11 cellular contexts compared by ENCODE assay signal in genomic region chr11:87281496-87281895, GRCh38.
DNase-seq lines count a peak whose midpoint lies in the region; ATAC-seq, FAIRE-seq and TF ChIP-seq lines count a peak whose summit lies in the region.
"Had no signal": no experiment of that assay in that cellular context is flagged by ENCODE, and none has a peak within 500 bp of the region (broad histone marks: within the 10 kb centered on the region; RNA-seq: fewer than 3 reads in every experiment).

No MANE protein-coding gene starts in this region.

- no peak overlapping the region for H3K9ac ChIP-seq in Karpas-422 (ENCODE audit: low read length)
- no peak overlapping the region for H3K9ac ChIP-seq in kidney (ENCODE audit: low read length in 2 of 2)

- H3K79me2 ChIP-seq in Karpas-422 (ENCODE audit: low read length): peaks cover 50% of the 10 kb centered on the region

- H3K4me1 ChIP-seq in A549 (peaks cover 8% of the 10 kb centered on the region; the same call in 2 of the 3 replicates), Karpas-422 (ENCODE audit: low read length) (peaks cover 11% of the 10 kb centered on the region), kidney (ENCODE audit: control insufficient read depth in 1 of 2, insufficient read depth in 1 of 2, low read depth in 1 of 2, low read length in 2 of 2) (no peaks in the 10 kb centered on the region)

- no peaks in the 10 kb centered on the region for H3K27me3 ChIP-seq in Karpas-422 (ENCODE audit: low read length)

- no peak for TF ChIP-seq EP300 in A549 (IDR thresholded peaks at IDR 0.05)

- H3K27ac ChIP-seq in A549 (no peak overlapping the region), Karpas-422 (ENCODE audit: low read length) (no peak overlapping the region), kidney (ENCODE audit: low read depth in 2 of 2, low read length in 2 of 2) (no peak overlapping the region)

- H3K9me2 ChIP-seq in Karpas-422 (replicated peaks; ENCODE audit: insufficient read depth, low read length): no peaks in the 10 kb centered on the region

- ATAC-seq in A549 (peak in 1 of 2 experiments; percentile 64; a peak in 2 of 6 replicates), GM18505 (IDR thresholded peaks at IDR 0.05; ENCODE audit: unreplicated experiment) (no peak)

- 77% methylated on average over 3 of the region's 3 CpGs for WGBS in A549 (ENCODE audit: missing lambda C conversion rate)

- CTCF ChIA-PET in A549 (lab: Yijun Ruan, JAX) (interaction anchor here (0.7 to 2.4 kb wide), 5 partner anchors 20 to 412 kb away, joined by 3 to 10 read pairs (median 4); no protein-coding TSS in a partner anchor), GM10248 (lab: Yijun Ruan, JAX) (interaction anchor here (0.9 to 3.0 kb wide), 3 partner anchors 10 to 343 kb away, joined by 3 to 10 read pairs (median 3); no protein-coding TSS in a partner anchor)

- peak in 1 of 2 experiments; percentile 28 for DNase-seq in A549 (ENCODE audit: low read depth in 1 of 2, low spot score in 1 of 2)
- peak; percentile 60 for DNase-seq in Karpas-422
- peak; percentile 35 to 64 for DNase-seq in T47D (ENCODE audit: low read depth in 1 of 2, low spot score in 1 of 2)
- DNase-seq in kidney: no peak
- no peak for DNase-seq in GM10248 (ENCODE audit: extremely low spot score)
- DNase-seq in activated CD4-positive, alpha-beta T cell treated with anti-CD3 and anti-CD28 coated beads for 48 hours: no peak
- DNase-seq in NCI-H82 (lab: John Stamatoyannopoulos, UW): no peak
- DNase-seq: CD4-positive, alpha-beta memory T cell; NCI-H345; stimulated activated CD8-positive, alpha-beta memory T cell treated with anti-CD3 and anti-CD28 coated beads, Interleukin-4, amount 100 ng/mL, for 48 hours had no signal

- H3K9me3 ChIP-seq in A549: no peaks in the 10 kb centered on the region
- H3K9me3 ChIP-seq in Karpas-422 (ENCODE audit: low read length): no peaks in the 10 kb centered on the region
- no peaks in the 10 kb centered on the region for H3K9me3 ChIP-seq in kidney (ENCODE audit: control insufficient read depth in 1 of 2, low read length in 2 of 2)

- POLR2A ChIA-PET in A549 (lab: Yijun Ruan, JAX): no interaction called here
- POLR2A ChIA-PET in GM10248 (lab: Yijun Ruan, JAX): no interaction called here

- TF ChIP-seq POLR2A in A549 (IDR thresholded peaks at IDR 0.05; ENCODE audit: low read length) (no peak), GM18505 (IDR thresholded peaks at IDR 0.05; ENCODE audit: borderline replicate concordance, extremely low read depth, insufficient read depth, insufficient read length) (no peak)

- intact Hi-C loops in kidney (cut with DNase I): no loop called here

- in situ Hi-C loops in T47D (cut with HindIII; ENCODE audit: low pct_unique_long_range_greater_than_20kb, low sequenced_read_pairs): no loop called here

- H2AFZ ChIP-seq in Karpas-422 (ENCODE audit: low read length): no peak overlapping the region

- peak; percentile 39 to 44 for TF ChIP-seq RAD21 in A549 (conservative IDR thresholded peaks at IDR 0.05 in 1 of 2, IDR thresholded peaks at IDR 0.05 in 1 of 2)

- H3K4me3 ChIP-seq in A549 (no peak overlapping the region), Karpas-422 (ENCODE audit: low read length) (no peak overlapping the region), kidney (ENCODE audit: low read length in 2 of 2) (no peak overlapping the region)

- no peak for FAIRE-seq in A549 (lab: Jason Lieb, UNC)
- peak; percentile 94 for FAIRE-seq in kidney (lab: Jason Lieb, UNC)

- H3K4me2 ChIP-seq in A549 (no peak overlapping the region), Karpas-422 (ENCODE audit: low read depth, low read length, poor library complexity, severe bottlenecking) (no peak overlapping the region)

- TF ChIP-seq CTCF in A549 (IDR thresholded peaks at IDR 0.05) (peak; percentile 31), kidney (IDR thresholded peaks at IDR 0.05; ENCODE audit: borderline replicate concordance, extremely low read depth, insufficient read depth) (peak; percentile 6), GM10248 (IDR thresholded peaks at IDR 0.05; ENCODE audit: control extremely low read depth, extremely low read depth, low read depth, missing control alignments) (no peak)

- H3K36me3 ChIP-seq in Karpas-422 (ENCODE audit: insufficient read depth, low read length): 0 out of 2 replicates have a peak, but pooled peaks cover 5% of the 10 kb centered on the region
- H3K36me3 ChIP-seq in kidney (ENCODE audit: control insufficient read depth in 1 of 2, insufficient read depth in 2 of 2, low read length in 2 of 2): no peaks in the 10 kb centered on the region

- H4K20me1 ChIP-seq in Karpas-422 (ENCODE audit: insufficient read depth, low read depth, low read length): no peaks in the 10 kb centered on the region

TF ChIP-seq in A549, 52 proteins besides CTCF, POLR2A, EP300 and RAD21:
- TF ChIP-seq CEBPB (IDR thresholded peaks at IDR 0.05) (peak in 1 of 2 experiments; percentile 22; a peak in 1 of 4 replicates), BHLHE40 (IDR thresholded peaks at IDR 0.05; ENCODE audit: low read depth, low read length) (no peak), E2F6 (IDR thresholded peaks at IDR 0.05; ENCODE audit: borderline replicate concordance, low read depth) (no peak), HES2 (IDR thresholded peaks at IDR 0.05) (no peak), ELK1 (IDR thresholded peaks at IDR 0.05; ENCODE audit: low read depth, low read length) (no peak), SMC3 (IDR thresholded peaks at IDR 0.05) (peak; percentile 34; the same call in 1 of the 3 replicates)

Comparison
In these comparisons a context has a peak if more than half of its experiments do, and no peak if none do; other contexts are left out.
1. DNase-seq: peak in Karpas-422 (single experiment) and T47D (2 of 2); none in kidney (single experiment), GM10248 (single experiment), activated CD4-positive, alpha-beta T cell treated with anti-CD3 and anti-CD28 coated beads for 48 hours (single experiment) and NCI-H82 (single experiment).